Comparison of ENCODE assay signal across 19 cellular contexts in genomic region chr14:74242055-74243042, GRCh38. TPM values are rescaled to one million over a fixed set of nuclear protein-coding genes. Genes with fewer than 3 reads are reported as not detected.
DNase-seq lines count a peak whose midpoint lies in the region; ATAC-seq and TF ChIP-seq lines count a peak whose summit lies in the region.
"Had no signal": no experiment of that assay in that cellular context is flagged by ENCODE, and none has a peak within 500 bp of the region (broad histone marks: within the 10 kb centered on the region; RNA-seq: fewer than 3 reads in every experiment).

No MANE protein-coding gene starts in this region.

- H3K4me3 ChIP-seq in SK-N-SH (ENCODE audit: low read depth in 2 of 2, low read length in 1 of 2) (no peak overlapping the region), hepatocyte (no peak overlapping the region), neural progenitor cell (no peak overlapping the region)

- H3K4me2 ChIP-seq in SK-N-SH: no peak overlapping the region
- peak overlapping the region; percentile 73 for H3K4me2 ChIP-seq in hepatocyte
- H3K4me2 ChIP-seq in neural progenitor cell: no peak overlapping the region

- TF ChIP-seq CTCF in SK-N-SH (IDR thresholded peaks at IDR 0.05) (no peak), hepatocyte (IDR thresholded peaks at IDR 0.05; ENCODE audit: poor library complexity) (no peak), neural progenitor cell (IDR thresholded peaks at IDR 0.05) (no peak)

- no peak for TF ChIP-seq RAD21 in SK-N-SH (IDR thresholded peaks at IDR 0.05; ENCODE audit: low read length)

- ATAC-seq in SK-N-SH treated with all-trans-retinoic acid at 6 μM for 48 hours (no peak), T-cell (replicated peaks in 1 of 4) (no peak), HG03460 (IDR thresholded peaks at IDR 0.05; ENCODE audit: unreplicated experiment) (no peak)

- TF ChIP-seq EP300 in SK-N-SH (IDR thresholded peaks at IDR 0.05; ENCODE audit: borderline replicate concordance in 1 of 2, low read depth in 1 of 2, low read length in 1 of 2): no peak

- peaks cover 100% of the 10 kb centered on the region for H3K27me3 ChIP-seq in SK-N-SH (ENCODE audit: insufficient read depth)
- peaks cover 99% of the 10 kb centered on the region for H3K27me3 ChIP-seq in hepatocyte
- peaks cover 88% of the 10 kb centered on the region for H3K27me3 ChIP-seq in neural progenitor cell

- no peaks in the 10 kb centered on the region; a peak in 1 of 4 replicates for H3K4me1 ChIP-seq in SK-N-SH (ENCODE audit: control insufficient read depth in 1 of 2, insufficient read depth in 2 of 2, low read depth in 1 of 2, low read length in 1 of 2)
- H3K4me1 ChIP-seq in hepatocyte (ENCODE audit: insufficient read depth): peaks cover 15% of the 10 kb centered on the region
- peaks cover 51% of the 10 kb centered on the region for H3K4me1 ChIP-seq in neural progenitor cell

- H3K36me3 ChIP-seq in SK-N-SH (replicated peaks in 1 of 2; ENCODE audit: control insufficient read depth in 1 of 2, insufficient read depth in 2 of 2, low read length in 1 of 2) (no peaks in the 10 kb centered on the region), hepatocyte (replicated peaks; ENCODE audit: insufficient read depth, low read depth) (no peaks in the 10 kb centered on the region), neural progenitor cell (no peaks in the 10 kb centered on the region)
- H3K36me3 ChIP-seq: breast epithelium, lower lobe of right lung, transverse colon had no signal

- H2AFZ ChIP-seq in SK-N-SH (ENCODE audit: low read depth) (no peak overlapping the region), hepatocyte (no peak overlapping the region), neural progenitor cell (replicated peaks) (no peak overlapping the region)

- H3K9me3 Mint-ChIP-seq in T-cell (no peaks in the 10 kb centered on the region), neural progenitor cell (peaks cover 9% of the 10 kb centered on the region)
- H3K9me3 Mint-ChIP-seq: activated naive CD4-positive, alpha-beta T cell treated with anti-CD3 and anti-CD28 coated beads, Interleukin-2, amount 10 ng/mL, durations not matched to agents 7 days and 5 days had no signal

- H3K4me1 Mint-ChIP-seq in T-cell (peaks cover 16 to 31% (median 19%) of the 10 kb centered on the region in 3 donors), neural progenitor cell (peaks cover 25% of the 10 kb centered on the region)

- 14% methylated on average over 32 of the region's 32 CpGs for WGBS in SK-N-SH (ENCODE audit: low lambda C conversion rate)
- 13% methylated on average over 32 of the region's 32 CpGs for WGBS in hepatocyte (ENCODE audit: low lambda C conversion rate, missing lambda C conversion rate)

- H4K20me1 ChIP-seq in SK-N-SH (ENCODE audit: insufficient read depth): peaks cover 18% of the 10 kb centered on the region
- no peaks in the 10 kb centered on the region for H4K20me1 ChIP-seq in hepatocyte (ENCODE audit: insufficient read depth, poor library complexity, severe bottlenecking)
- peaks cover 21% of the 10 kb centered on the region for H4K20me1 ChIP-seq in neural progenitor cell (ENCODE audit: low read depth)

- DNase-seq in SK-N-SH (no peak), T-cell (no peak), hepatocyte (ENCODE audit: low spot score) (no peak), neural progenitor cell (ENCODE audit: low spot score) (peak; percentile 46), Kasumi-1 (lab: John Stamatoyannopoulos, UW) (no peak), NCI-H1092 treated with DMSO at 0.1 percent for 48 hours (lab: John Stamatoyannopoulos, UW) (no peak)
- DNase-seq: 8988T; activated naive CD4-positive, alpha-beta T cell treated with anti-CD3 and anti-CD28 coated beads, Interleukin-2, amount 10 ng/mL, durations not matched to agents 7 days and 5 days; hypothalamus; lower lobe of right lung; NCI-H1930; nucleus accumbens; stimulated activated CD4-positive, alpha-beta T cell treated with anti-CD3 and anti-CD28 coated beads, Interleukin-4, amount 100 ng/mL, for 24 hours; transverse colon had no signal

- no peaks in the 10 kb centered on the region for H3K9me2 ChIP-seq in SK-N-SH
- H3K9me2 ChIP-seq in hepatocyte (replicated peaks; ENCODE audit: insufficient read depth): no peaks in the 10 kb centered on the region

- H3K4me3 Mint-ChIP-seq in T-cell (peak overlapping the region; percentile 53 to 74 (median 60)), neural progenitor cell (peak overlapping the region; percentile 69)

- no peak overlapping the region for H3K27ac Mint-ChIP-seq in T-cell
- no peak overlapping the region for H3K27ac Mint-ChIP-seq in neural progenitor cell

- H3F3A ChIP-seq in SK-N-SH (replicated peaks; ENCODE audit: insufficient read depth) (no peaks in the 10 kb centered on the region), neural progenitor cell (ENCODE audit: low read depth) (peaks cover 31% of the 10 kb centered on the region)

- H3K36me3 Mint-ChIP-seq in T-cell (no peaks in the 10 kb centered on the region), neural progenitor cell (no peaks in the 10 kb centered on the region)
- H3K36me3 Mint-ChIP-seq: activated naive CD4-positive, alpha-beta T cell treated with anti-CD3 and anti-CD28 coated beads, Interleukin-2, amount 10 ng/mL, durations not matched to agents 7 days and 5 days had no signal

- H3K27ac ChIP-seq in SK-N-SH (ENCODE audit: low read depth in 2 of 2, low read length in 1 of 2): no peak overlapping the region
- H3K27ac ChIP-seq in hepatocyte: no peak overlapping the region
- no peak overlapping the region for H3K27ac ChIP-seq in neural progenitor cell
- H3K27ac ChIP-seq: breast epithelium, lower lobe of right lung, transverse colon had no signal

- POLR2A ChIA-PET in SK-N-SH (lab: Yijun Ruan, JAX) (no interaction called here), T-cell (lab: Charles Lee) (interaction anchor here in 1 of 2 donors (0.6 kb wide), 1 partner anchor 778 kb away, joined by 3 read pairs; no protein-coding TSS in a partner anchor)

- H3K9me3 ChIP-seq in SK-N-SH: no peaks in the 10 kb centered on the region
- no peaks in the 10 kb centered on the region for H3K9me3 ChIP-seq in hepatocyte (ENCODE audit: low read depth)
- no peaks in the 10 kb centered on the region for H3K9me3 ChIP-seq in neural progenitor cell (ENCODE audit: low read depth)
- H3K9me3 ChIP-seq: breast epithelium, lower lobe of right lung, transverse colon had no signal

- CTCF ChIA-PET in SK-N-SH (lab: Yijun Ruan, JAX) (interaction anchor here (0.6 to 6.2 kb wide), 7 partner anchors 9 to 130 kb away, joined by 3 to 30 read pairs (median 3); no protein-coding TSS in a partner anchor), T-cell (lab: Charles Lee) (no interaction called here)

- H3K79me2 ChIP-seq in SK-N-SH (ENCODE audit: insufficient read depth) (no peaks in the 10 kb centered on the region), hepatocyte (no peaks in the 10 kb centered on the region), neural progenitor cell (ENCODE audit: low read depth) (no peaks in the 10 kb centered on the region)

- H3K9ac ChIP-seq in SK-N-SH (no peak overlapping the region), neural progenitor cell (no peak overlapping the region)

- H3K27me3 Mint-ChIP-seq in T-cell (peaks cover 75 to 90% of the 10 kb centered on the region in 2 donors), neural progenitor cell (ENCODE audit: insufficient read depth, low read depth) (peaks cover 78% of the 10 kb centered on the region)

TF ChIP-seq in SK-N-SH, 30 proteins besides CTCF, POLR2A, EP300 and RAD21:
- TF ChIP-seq MAX (IDR thresholded peaks at IDR 0.05; ENCODE audit: low read depth): no peak
- TF ChIP-seq, protein P1, sequence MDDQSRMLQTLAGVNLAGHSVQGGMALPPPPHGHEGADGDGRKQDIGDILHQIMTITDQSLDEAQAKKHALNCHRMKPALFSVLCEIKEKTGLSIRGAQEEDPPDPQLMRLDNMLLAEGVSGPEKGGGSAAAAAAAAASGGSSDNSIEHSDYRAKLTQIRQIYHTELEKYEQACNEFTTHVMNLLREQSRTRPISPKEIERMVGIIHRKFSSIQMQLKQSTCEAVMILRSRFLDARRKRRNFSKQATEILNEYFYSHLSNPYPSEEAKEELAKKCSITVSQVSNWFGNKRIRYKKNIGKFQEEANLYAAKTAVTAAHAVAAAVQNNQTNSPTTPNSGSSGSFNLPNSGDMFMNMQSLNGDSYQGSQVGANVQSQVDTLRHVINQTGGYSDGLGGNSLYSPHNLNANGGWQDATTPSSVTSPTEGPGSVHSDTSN (IDR thresholded peaks at IDR 0.05): no peak
- TF ChIP-seq EZH2phosphoT487 (IDR thresholded peaks at IDR 0.05; ENCODE audit: borderline replicate concordance, low read depth): 0 out of 2 replicates have a peak, but pooled peaks have one; percentile 71
- TF ChIP-seq NFIC (IDR thresholded peaks at IDR 0.05; ENCODE audit: borderline replicate concordance): no peak
- TF ChIP-seq NRF1 (IDR thresholded peaks at IDR 0.05; ENCODE audit: low read depth, low read length): no peak

TF ChIP-seq in SK-N-SH treated with all-trans-retinoic acid at 6 μM for 48 hours, 23 proteins besides CTCF, POLR2A, EP300 and RAD21:
- TF ChIP-seq ZNF70 (CRISPR knock-in tag; IDR thresholded peaks at IDR 0.05) (no peak), ESRRG (CRISPR knock-in tag; IDR thresholded peaks at IDR 0.05) (no peak), CSDC2 (CRISPR knock-in tag; IDR thresholded peaks at IDR 0.05) (no peak), ZFP3 (CRISPR knock-in tag; IDR thresholded peaks at IDR 0.05) (no peak), OSR1 (CRISPR knock-in tag; IDR thresholded peaks at IDR 0.05) (no peak), TOX (CRISPR knock-in tag; IDR thresholded peaks at IDR 0.05; ENCODE audit: borderline replicate concordance) (no peak), SNAI2 (CRISPR knock-in tag; IDR thresholded peaks at IDR 0.05) (no peak)
TF ChIP-seq in SK-N-SH treated with all-trans-retinoic acid at 6 μM for 48 hours: peak in this region for 0.

RNA-seq across cellular contexts. Expression of gene VSX2, which starts 3.1 kb away (rescaled TPM):
- not detected in 2 replicates for polyA plus RNA-seq in SK-N-SH (2012; rRNA removed)
- polyA plus RNA-seq in SK-N-SH (2012; cell fraction: cytosol; rRNA removed): not detected in 2 replicates
- polyA plus RNA-seq in SK-N-SH (2012; cell fraction: nucleus; rRNA removed): not detected in 2 replicates
- total RNA-seq in T-cell: not detected
- not detected in 2 replicates for total RNA-seq in hepatocyte
- polyA plus RNA-seq in hepatocyte: not detected in 2 replicates
- 0.51 and 1.3 TPM in 2 replicates for total RNA-seq in neural progenitor cell (ENCODE audit: low replicate concordance)
- total RNA-seq: activated CD8-positive, alpha-beta memory T cell treated with anti-CD3 and anti-CD28 coated beads for 36 hours; breast epithelium; HT-29; lower lobe of right lung; transverse colon had no signal
